ENCODE assay signal across 15 cellular contexts in the genomic region with DNA sequence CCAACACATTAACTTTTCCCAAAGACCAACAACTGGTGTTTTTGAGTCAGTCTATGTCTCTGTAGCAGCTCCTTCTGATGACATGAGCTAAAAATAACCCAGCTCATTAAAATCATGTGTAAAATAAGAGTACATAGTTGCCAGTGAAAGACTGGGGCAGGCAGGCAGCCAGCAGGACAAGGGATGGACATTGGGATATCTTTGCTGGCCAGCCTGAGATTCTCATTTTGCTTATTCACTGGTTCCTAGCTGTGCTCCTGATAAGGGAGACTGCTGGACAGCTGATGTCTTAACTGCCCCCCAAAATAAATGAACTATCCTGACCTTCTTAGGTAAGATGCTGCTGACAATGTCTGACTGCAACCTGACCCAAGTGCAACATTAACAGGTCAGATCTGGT. TPM values are rescaled to one million over a fixed set of nuclear protein-coding genes. Genes with fewer than 3 reads are reported as not detected.
DNase-seq lines count a peak whose midpoint lies in the region; ATAC-seq, FAIRE-seq and TF ChIP-seq lines count a peak whose summit lies in the region.
"Had no signal": no experiment of that assay in that cellular context is flagged by ENCODE, and none has a peak within 500 bp of the region (broad histone marks: within the 10 kb centered on the region; RNA-seq: fewer than 3 reads in every experiment).

No MANE protein-coding gene starts in this region.

- intact Hi-C loops in K562 (cut with micrococcal nuclease) (no loop called here), right cardiac atrium (cut with DNase I) (no loop called here)

- TF ChIP-seq EP300 in K562 (IDR thresholded peaks at IDR 0.05; ENCODE audit: low read length) = peak; percentile 84

- TF ChIP-seq CTCF in 22Rv1 (IDR thresholded peaks at IDR 0.05) (no peak), K562 (IDR thresholded peaks at IDR 0.05 in 2 of 3, conservative IDR thresholded peaks at IDR 0.05 in 1 of 3; ENCODE audit: insufficient read depth in 2 of 3, low read depth in 1 of 3, low read length in 3 of 3) (no peak)

- POLR2A ChIA-PET in K562 (lab: Yijun Ruan, JAX) = interaction anchor here (0.6 to 0.7 kb wide), 2 partner anchors 44 to 167 kb away, joined by 3 read pairs; a partner anchor contains a TSS

- peak overlapping the region; percentile 23; the same call in 1 of the 2 replicates for H2AFZ ChIP-seq in GM23248
- H2AFZ ChIP-seq in K562 (ENCODE audit: low read depth, low read length) = no peak overlapping the region

- peak overlapping the region; percentile 70 for H3K4me2 ChIP-seq in GM23248 (ENCODE audit: unreplicated experiment)
- H3K4me2 ChIP-seq in K562 (ENCODE audit: insufficient read depth, low read length) = peak overlapping the region; percentile 47

- TF ChIP-seq POLR2A in K562 (conservative IDR thresholded peaks at IDR 0.05) = no peak

- H3F3A ChIP-seq in GM23248 (ENCODE audit: insufficient read depth) = peaks cover 13% of the 10 kb centered on the region

- H3K9me2 ChIP-seq in GM23248 (ENCODE audit: insufficient read depth) = no peaks in the 10 kb centered on the region

- in situ Hi-C loops in GM23248 (cut with MboI) (no loop called here), K562 (cut with MboI) (no loop called here)

- H3K27me3 ChIP-seq in GM23248 (replicated peaks; ENCODE audit: insufficient read depth) (0 out of 2 replicates have a peak, but pooled peaks cover 2% of the 10 kb centered on the region), K562 (ENCODE audit: control insufficient read depth in 2 of 2, insufficient read depth in 2 of 2, low read length in 2 of 2) (peaks cover 9 to 14% of the 10 kb centered on the region in 2 experiments; a peak in 4 of 5 replicates), right cardiac atrium (ENCODE audit: control insufficient read depth, insufficient read depth) (no peaks in the 10 kb centered on the region)

- H3K4me1 ChIP-seq in GM23248 (ENCODE audit: insufficient read depth) = peaks cover 10% of the 10 kb centered on the region
- peaks cover 0 to 14% of the 10 kb centered on the region in 2 experiments; a peak in 2 of 5 replicates for H3K4me1 ChIP-seq in K562 (replicated peaks in 1 of 2; ENCODE audit: control insufficient read depth in 2 of 2, insufficient read depth in 2 of 2, low read length in 2 of 2)
- peaks cover 8% of the 10 kb centered on the region for H3K4me1 ChIP-seq in right cardiac atrium (ENCODE audit: control insufficient read depth, insufficient read depth, low read length)

- ATAC-seq in K562 (peak; percentile 84), right cardiac atrium (peak; percentile 50 to 61), GM19452 (IDR thresholded peaks at IDR 0.05; ENCODE audit: unreplicated experiment) (no peak)

- no TSS peak for BruUV-seq in K562 (replicated peaks; lab: Mats Ljungman, UMichigan)

- H3K9me1 ChIP-seq in K562 (ENCODE audit: control insufficient read depth, insufficient read depth, low read length) = no peaks in the 10 kb centered on the region

- H3K36me3 ChIP-seq in GM23248 (ENCODE audit: low read depth) (no peaks in the 10 kb centered on the region), K562 (ENCODE audit: control insufficient read depth, insufficient read depth, low read length) (no peaks in the 10 kb centered on the region)

- H3K79me2 ChIP-seq in GM23248 (ENCODE audit: insufficient read depth) (no peaks in the 10 kb centered on the region), K562 (ENCODE audit: control insufficient read depth, insufficient read depth, low read length) (no peaks in the 10 kb centered on the region)

- CTCF ChIA-PET in K562 (lab: Yijun Ruan, JAX; ENCODE audit: low intra/inter-chr PET ratio) = no interaction called here

- TF ChIP-seq RAD21 in K562 (CRISPR knock-in tag; conservative IDR thresholded peaks at IDR 0.05 in 1 of 2, IDR thresholded peaks at IDR 0.05 in 1 of 2) = no peak

- H3K9ac ChIP-seq in GM23248 (peak overlapping the region; percentile 55), K562 (ENCODE audit: insufficient read depth in 1 of 2, low read depth in 2 of 2, low read length in 2 of 2) (no peak overlapping the region)

- H3K9me3 ChIP-seq in GM23248 (ENCODE audit: low read depth) (no peaks in the 10 kb centered on the region), K562 (replicated peaks; ENCODE audit: control insufficient read depth, insufficient read depth, low read depth, low read length) (no peaks in the 10 kb centered on the region), right cardiac atrium (ENCODE audit: control insufficient read depth, low read length) (no peaks in the 10 kb centered on the region)

- FAIRE-seq in K562 (lab: Jason Lieb, UNC) = peak; percentile 69
- no peak for FAIRE-seq in RCC 7860 (lab: Jason Lieb, UNC)
- FAIRE-seq: GM12891, islet of Langerhans had no signal

- 0 out of 2 replicates have a peak overlapping the region, but pooled peaks have one; percentile 26 for H3K27ac ChIP-seq in 22Rv1
- peak overlapping the region; percentile 81 for H3K27ac ChIP-seq in GM23248
- H3K27ac ChIP-seq in K562 (ENCODE audit: extremely low read depth, low read depth, low read length) = no peak overlapping the region; the same call in 2 of the 3 replicates
- H3K27ac ChIP-seq in right cardiac atrium (ENCODE audit: low read length) = peak overlapping the region; percentile 25
- H3K27ac ChIP-seq: HL-60 had no signal

- H3K4me3 ChIP-seq in GM23248 (peak overlapping the region; percentile 42; the same call in 1 of the 2 replicates), K562 (no peak overlapping the region), right cardiac atrium (ENCODE audit: low read length) (no peak overlapping the region)

- DNase-seq in GM23248 (peak; percentile 71), K562 (ENCODE audit: extremely low read depth in 1 of 4, low spot score in 3 of 4) (peak; percentile 56 to 72 (median 64)), right cardiac atrium (peak; percentile 26 to 69 (median 62)), SHP77 (lab: John Stamatoyannopoulos, UW) (no peak), RCC 7860 (ENCODE audit: low spot score) (no peak)
- DNase-seq in stimulated activated CD4-positive, alpha-beta T cell treated with anti-CD3 and anti-CD28 coated beads, Interleukin-4, amount 100 ng/mL, for 1 hour = no peak
- DNase-seq: activated naive CD4-positive, alpha-beta T cell treated with anti-CD3 and anti-CD28 coated beads for 36 hours; activated T-cell treated with anti-CD3 and anti-CD28 coated beads for 4 hours; nephron progenitor cell; stimulated activated naive CD4-positive, alpha-beta T cell treated with Interleukin-2 at 50 U/mL for 16 hours had no signal

- H4K20me1 ChIP-seq in GM23248 (ENCODE audit: insufficient read depth) = no peaks in the 10 kb centered on the region
- no peaks in the 10 kb centered on the region for H4K20me1 ChIP-seq in K562 (replicated peaks; ENCODE audit: control insufficient read depth, insufficient read depth, low read length)

TF ChIP-seq in K562, 482 proteins besides CTCF, POLR2A, EP300 and RAD21 (continues in another document):
- TF ChIP-seq CBX1 (IDR thresholded peaks at IDR 0.05; ENCODE audit: low read depth) = no peak
- no peak for TF ChIP-seq ZC3H4 (CRISPR knock-in tag; IDR thresholded peaks at IDR 0.05; ENCODE audit: borderline replicate concordance)
- no peak for TF ChIP-seq GTF2F1 (IDR thresholded peaks at IDR 0.05; ENCODE audit: low read depth, low read length)
- TF ChIP-seq, protein P1, sequence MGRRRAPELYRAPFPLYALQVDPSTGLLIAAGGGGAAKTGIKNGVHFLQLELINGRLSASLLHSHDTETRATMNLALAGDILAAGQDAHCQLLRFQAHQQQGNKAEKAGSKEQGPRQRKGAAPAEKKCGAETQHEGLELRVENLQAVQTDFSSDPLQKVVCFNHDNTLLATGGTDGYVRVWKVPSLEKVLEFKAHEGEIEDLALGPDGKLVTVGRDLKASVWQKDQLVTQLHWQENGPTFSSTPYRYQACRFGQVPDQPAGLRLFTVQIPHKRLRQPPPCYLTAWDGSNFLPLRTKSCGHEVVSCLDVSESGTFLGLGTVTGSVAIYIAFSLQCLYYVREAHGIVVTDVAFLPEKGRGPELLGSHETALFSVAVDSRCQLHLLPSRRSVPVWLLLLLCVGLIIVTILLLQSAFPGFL (CRISPR knock-in tag; IDR thresholded peaks at IDR 0.05) = no peak
- TF ChIP-seq, protein P2, sequence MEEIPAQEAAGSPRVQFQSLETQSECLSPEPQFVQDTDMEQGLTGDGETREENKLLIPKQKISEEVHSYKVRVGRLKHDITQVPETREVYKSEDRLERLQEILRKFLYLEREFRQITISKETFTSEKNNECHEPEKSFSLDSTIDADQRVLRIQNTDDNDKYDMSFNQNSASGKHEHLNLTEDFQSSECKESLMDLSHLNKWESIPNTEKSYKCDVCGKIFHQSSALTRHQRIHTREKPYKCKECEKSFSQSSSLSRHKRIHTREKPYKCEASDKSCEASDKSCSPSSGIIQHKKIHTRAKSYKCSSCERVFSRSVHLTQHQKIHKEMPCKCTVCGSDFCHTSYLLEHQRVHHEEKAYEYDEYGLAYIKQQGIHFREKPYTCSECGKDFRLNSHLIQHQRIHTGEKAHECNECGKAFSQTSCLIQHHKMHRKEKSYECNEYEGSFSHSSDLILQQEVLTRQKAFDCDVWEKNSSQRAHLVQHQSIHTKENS (CRISPR knock-in tag; IDR thresholded peaks at IDR 0.05) = no peak
- no peak for TF ChIP-seq POLR2G (IDR thresholded peaks at IDR 0.05; ENCODE audit: low read depth, low read length)

RNA-seq across cellular contexts. Expression of a gene that starts 33.9 kb away (rescaled TPM):
- 0.76 and 1.0 TPM in 2 replicates for total RNA-seq in GM23248 (2014; rRNA removed; shearing (Covaris generic))
- polyA plus RNA-seq in GM23248 (2016; fragmentation: Nextera tagmentation; extraction: Ambion mirVana) (0.33 and 0.43 TPM in 2 replicates), K562 (2011; rRNA removed) (0.22 and 0.38 TPM in 2 replicates), K562 (2014; fragmentation: Illumina TruSeq; extraction: Trizol) (0.24 and 0.30 TPM in 2 replicates), K562 (2014; fragmentation: Nextera tagmentation; extraction: Ambion mirVana) (under 1 TPM; 0.13 to 0.21 TPM), K562 (2014; rRNA removed) (0.21 and 0.28 TPM in 2 replicates), right cardiac atrium (11.2 TPM)
- total RNA-seq in K562 (2011; cell fraction: chromatin; rRNA removed; ENCODE audit: low replicate concordance) = 0.30 and 0.56 TPM in 2 replicates
- total RNA-seq in K562 (2011; cell fraction: nucleolus; rRNA removed) = 0.26 and 0.33 TPM in 2 replicates
- total RNA-seq in K562 (2011; cell fraction: nucleoplasm; rRNA removed) = 0.29 and 1.1 TPM in 2 replicates
- total RNA-seq in K562 (2014; rRNA removed) (0.04 and 0.09 TPM in 2 replicates), K562 (2014; rRNA removed; fragmentation: Illumina TruSeq; extraction: Trizol) (0.29 and 0.32 TPM in 2 replicates), K562 (2015; rRNA removed; fragmentation: Illumina TruSeq; extraction: Trizol) (0.08 and 0.11 TPM in 2 replicates), K562 (2021) (0.38 and 0.63 TPM in 2 replicates), right cardiac atrium (10 to 100 TPM; 20.1 to 39.2 (median 27.0) TPM)
- 0.13 TPM in 2 replicates for polyA plus RNA-seq in K562 (2011; cell fraction: cytosol; rRNA removed)
- 0.38 and 0.53 TPM in 2 replicates for polyA plus RNA-seq in K562 (2011; cell fraction: nucleus; rRNA removed)
- 0.08 and 0.12 TPM in 2 replicates for polyA plus RNA-seq in K562 (2012)
- 0.27 and 0.60 TPM in 2 replicates for polyA minus RNA-seq in K562 (2011; rRNA and poly(A)+ RNA removed)
- 0.46 TPM in 1 of 2 replicates, not detected in the other for polyA minus RNA-seq in K562 (2011; cell fraction: cytosol; rRNA and poly(A)+ RNA removed)
- 0.13 and 0.22 TPM in 2 replicates for polyA minus RNA-seq in K562 (2011; cell fraction: nucleus; rRNA and poly(A)+ RNA removed)

Comparison
In these comparisons a context has a peak if more than half of its experiments do, and no peak if none do; other contexts are left out.
1. DNase-seq: peak in GM23248 (single experiment), K562 (4 of 4) and right cardiac atrium (3 of 3); none in stimulated activated CD4-positive, alpha-beta T cell treated with anti-CD3 and anti-CD28 coated beads, Interleukin-4, amount 100 ng/mL, for 1 hour (single experiment), SHP77 (0 of 2) and RCC 7860 (single experiment).
2. RNA of a gene that starts 33.9 kb away (total RNA-seq): 20.1 to 39.2 TPM in right cardiac atrium; 0.76 to 1.0 TPM in GM23248 and 0.04 to 1.1 TPM in K562; every median in the first group is over 10 times any median in the second.